Comparison of ENCODE assay signal across 11 cellular contexts in genomic region chr5:29701600-29701999, GRCh38.
"Had no signal": no experiment of that assay in that cellular context is flagged by ENCODE, and none has a peak within 500 bp of the region (broad histone marks: within the 10 kb centered on the region; RNA-seq: fewer than 3 reads in every experiment).

No MANE protein-coding gene starts in this region.

- H3K27ac Mint-ChIP-seq: GM23338, H9, HFFc6 had no signal

- H3K4me1 Mint-ChIP-seq: GM23338, H9 had no signal

- FAIRE-seq: H1, H54 had no signal

- ATAC-seq: GM23338, HCT116 had no signal

- H3K4me3 Mint-ChIP-seq: GM23338, H9, HFFc6 had no signal

- H3K27ac ChIP-seq: GM23248 had no signal

- H3K4me1 ChIP-seq: HAP-1 had no signal

- H3K4me3 ChIP-seq: GM23248, GM23338, HAP-1 had no signal

- H3K4me2 ChIP-seq: GM23338 had no signal

- H3K9ac ChIP-seq: GM23248 had no signal

- DNase-seq: GM23248, GOT3, H7, H9, HCEC 1CT, HFFc6 had no signal

- H3K36me3 ChIP-seq: HAP-1 had no signal

- H3K9me3 ChIP-seq: HAP-1 had no signal

- H2AFZ ChIP-seq: GM23248, GM23338 had no signal
